ENCODE assay signal across 15 cellular contexts in genomic region chr7:71236488-71237179, GRCh38.
DNase-seq lines count a peak whose midpoint lies in the region; ATAC-seq and TF ChIP-seq lines count a peak whose summit lies in the region.
"Had no signal": no experiment of that assay in that cellular context is flagged by ENCODE, and none has a peak within 500 bp of the region (broad histone marks: within the 10 kb centered on the region; RNA-seq: fewer than 3 reads in every experiment).

No MANE protein-coding gene starts in this region.

- no peak overlapping the region for H3K4me3 ChIP-seq in esophagus (ENCODE audit: low read depth in 1 of 2, low read length in 2 of 2)
- H3K4me3 ChIP-seq in neural progenitor cell, result no peak overlapping the region
- no peak overlapping the region for H3K4me3 ChIP-seq in mesenchymal stem cell (ENCODE audit: insufficient read depth in 1 of 2, low read depth in 1 of 2, low read length in 2 of 2)
- H3K4me3 ChIP-seq: upper lobe of left lung had no signal

- H3K27ac ChIP-seq in esophagus (ENCODE audit: low read depth in 2 of 2, low read length in 1 of 2) (peak overlapping the region; percentile 29 to 65), neural progenitor cell (no peak overlapping the region), mesenchymal stem cell (ENCODE audit: low read length, poor library complexity, severe bottlenecking) (no peak overlapping the region)
- H3K27ac ChIP-seq: upper lobe of left lung had no signal

- H4K8ac ChIP-seq in mesenchymal stem cell (ENCODE audit: low read length), result no peak overlapping the region

- DNase-seq in Right ventricle myocardium inferior (ENCODE audit: missing footprints) (no peak), cardiac septum (ENCODE audit: low spot score) (no peak), neural progenitor cell (ENCODE audit: low spot score) (no peak), type B pancreatic cell (ENCODE audit: extremely low spot score, unreplicated experiment) (no peak), mesenchymal stem cell (no peak)
- DNase-seq in stimulated activated CD4-positive, alpha-beta T cell treated with anti-CD3 and anti-CD28 coated beads, Interleukin-4, amount 100 ng/mL, for 4 hours, result no peak
- DNase-seq: activated CD4-positive, alpha-beta T cell treated with anti-CD3 and anti-CD28 coated beads for 1 hour; CD4-positive, alpha-beta T cell; MM.1S; naive thymus-derived CD4-positive, alpha-beta T cell; SIG-M5; stimulated activated CD4-positive, alpha-beta T cell treated with anti-CD3 and anti-CD28 coated beads, Interleukin-4, amount 100 ng/mL, for 24 hours had no signal

- H3K4me1 Mint-ChIP-seq in neural progenitor cell (peaks cover 33% of the 10 kb centered on the region), type B pancreatic cell (ENCODE audit: unreplicated experiment) (peaks cover 20% of the 10 kb centered on the region)
- H3K4me1 Mint-ChIP-seq: naive thymus-derived CD4-positive, alpha-beta T cell had no signal

- H3K18ac ChIP-seq in mesenchymal stem cell (ENCODE audit: low read depth in 1 of 2, low read length in 2 of 2), result no peak overlapping the region

- TF ChIP-seq CTCF in neural progenitor cell (IDR thresholded peaks at IDR 0.05), result no peak
- no peak for TF ChIP-seq CTCF in type B pancreatic cell (conservative IDR thresholded peaks at IDR 0.05)

- H2BK15ac ChIP-seq in mesenchymal stem cell (ENCODE audit: low read depth, poor library complexity, severe bottlenecking), result no peak overlapping the region

- H2AFZ ChIP-seq in neural progenitor cell (replicated peaks) (no peak overlapping the region), mesenchymal stem cell (ENCODE audit: low read depth, low read length) (no peak overlapping the region)

- no peak overlapping the region for H2BK120ac ChIP-seq in mesenchymal stem cell (ENCODE audit: low read depth, low read length)

- 36 to 43% methylated on average over 15 of the region's 15 CpGs for WGBS in esophagus, 2 donors
- WGBS in mesenchymal stem cell, result 63% methylated on average over 13 of the region's 15 CpGs

- no peak overlapping the region for H3K4me2 ChIP-seq in neural progenitor cell
- no peak overlapping the region for H3K4me2 ChIP-seq in mesenchymal stem cell (ENCODE audit: low read length, poor library complexity, severe bottlenecking)

- intact Hi-C loops in Right ventricle myocardium inferior (cut with DNase I), result loop anchor here (5.0 to 10.0 kb wide), 3 partner anchors 36 to 498 kb away; no protein-coding TSS in a partner anchor
- intact Hi-C loops in cardiac septum (cut with DNase I), result loop anchor here (5.0 to 10.0 kb wide), 5 partner anchors 36 to 378 kb away; partner anchors contain the start of gene GALNT17

- H3K36me3 Mint-ChIP-seq in neural progenitor cell (peaks cover 2% of the 10 kb centered on the region), type B pancreatic cell (no peaks in the 10 kb centered on the region)
- H3K36me3 Mint-ChIP-seq: naive thymus-derived CD4-positive, alpha-beta T cell had no signal

- H3K27me3 ChIP-seq in esophagus (ENCODE audit: control insufficient read depth in 1 of 2, insufficient read depth in 2 of 2, low read length in 2 of 2) (no peaks in the 10 kb centered on the region), neural progenitor cell (no peaks in the 10 kb centered on the region), mesenchymal stem cell (ENCODE audit: control insufficient read depth in 1 of 2, insufficient read depth in 1 of 2, low read length in 2 of 2) (no peaks in the 10 kb centered on the region)
- H3K27me3 ChIP-seq: upper lobe of left lung had no signal

- H3K4me3 Mint-ChIP-seq in neural progenitor cell (no peak overlapping the region), type B pancreatic cell (peak overlapping the region; percentile 14)
- H3K4me3 Mint-ChIP-seq: CD4-positive, alpha-beta T cell; naive thymus-derived CD4-positive, alpha-beta T cell had no signal

- H4K20me1 ChIP-seq in neural progenitor cell (ENCODE audit: low read depth), result peaks cover 22% of the 10 kb centered on the region

- H3K79me1 ChIP-seq in mesenchymal stem cell (replicated peaks; ENCODE audit: low read length, poor library complexity, severe bottlenecking), result no peaks in the 10 kb centered on the region

- no peak overlapping the region for H3K4ac ChIP-seq in mesenchymal stem cell (ENCODE audit: low read depth in 1 of 2, low read length in 2 of 2)

- H3K9me3 ChIP-seq in esophagus (ENCODE audit: control insufficient read depth in 2 of 2, insufficient read depth in 1 of 2, low read depth in 1 of 2, low read length in 1 of 2), result peaks cover 0 to 3% of the 10 kb centered on the region in 2 donors
- H3K9me3 ChIP-seq in neural progenitor cell (ENCODE audit: low read depth), result no peaks in the 10 kb centered on the region
- peaks cover 4% of the 10 kb centered on the region for H3K9me3 ChIP-seq in mesenchymal stem cell (ENCODE audit: control insufficient read depth, low read length)

- H3K9ac ChIP-seq in neural progenitor cell (no peak overlapping the region), mesenchymal stem cell (ENCODE audit: low read length) (no peak overlapping the region)

- H3K9me3 Mint-ChIP-seq in neural progenitor cell, result no peaks in the 10 kb centered on the region
- no peaks in the 10 kb centered on the region for H3K9me3 Mint-ChIP-seq in type B pancreatic cell

- H3K27ac Mint-ChIP-seq in neural progenitor cell (peak overlapping the region; percentile 78), type B pancreatic cell (no peak overlapping the region)
- H3K27ac Mint-ChIP-seq: CD4-positive, alpha-beta T cell; naive thymus-derived CD4-positive, alpha-beta T cell had no signal

- H4K91ac ChIP-seq in mesenchymal stem cell (ENCODE audit: low read length), result no peak overlapping the region

- H3K79me2 ChIP-seq in neural progenitor cell (ENCODE audit: low read depth), result peaks cover 49% of the 10 kb centered on the region

- H3F3A ChIP-seq in neural progenitor cell (ENCODE audit: low read depth), result peaks cover 32% of the 10 kb centered on the region

- H3K36me3 ChIP-seq in esophagus (ENCODE audit: control insufficient read depth in 2 of 2, insufficient read depth in 2 of 2, low read length in 1 of 2) (no peaks in the 10 kb centered on the region), neural progenitor cell (no peaks in the 10 kb centered on the region), mesenchymal stem cell (ENCODE audit: control insufficient read depth in 1 of 2, insufficient read depth in 2 of 2, low read depth in 1 of 2, low read length in 2 of 2) (no peaks in the 10 kb centered on the region)
- H3K36me3 ChIP-seq: upper lobe of left lung had no signal

- no peak overlapping the region for H3K23ac ChIP-seq in mesenchymal stem cell (ENCODE audit: low read length in 2 of 2)

- H2BK12ac ChIP-seq in mesenchymal stem cell (ENCODE audit: low read length in 2 of 2), result no peak overlapping the region

- H3K14ac ChIP-seq in mesenchymal stem cell (ENCODE audit: low read length in 2 of 2), result no peak overlapping the region

- peak; percentile 20 for ATAC-seq in Right ventricle myocardium inferior
- ATAC-seq in HG03045 (IDR thresholded peaks at IDR 0.05; ENCODE audit: unreplicated experiment), result no peak
- ATAC-seq: naive thymus-derived CD4-positive, alpha-beta T cell had no signal

- H3K4me1 ChIP-seq in esophagus (ENCODE audit: control insufficient read depth in 2 of 2, insufficient read depth in 2 of 2, low read length in 1 of 2), result no peaks in the 10 kb centered on the region
- H3K4me1 ChIP-seq in neural progenitor cell, result peaks cover 30% of the 10 kb centered on the region
- no peaks in the 10 kb centered on the region for H3K4me1 ChIP-seq in mesenchymal stem cell (ENCODE audit: control insufficient read depth, insufficient read depth, low read depth, low read length)

- H2AK5ac ChIP-seq in mesenchymal stem cell (ENCODE audit: low read length, severe bottlenecking), result no peak overlapping the region

- H3K27me3 Mint-ChIP-seq in neural progenitor cell (ENCODE audit: insufficient read depth, low read depth) (peaks cover 3% of the 10 kb centered on the region), type B pancreatic cell (no peaks in the 10 kb centered on the region)
- H3K27me3 Mint-ChIP-seq: CD4-positive, alpha-beta T cell; naive thymus-derived CD4-positive, alpha-beta T cell had no signal

- no peak overlapping the region for H2BK5ac ChIP-seq in mesenchymal stem cell (ENCODE audit: low read depth, low read length, poor library complexity, severe bottlenecking)

Comparison
In these comparisons a context has a peak if more than half of its experiments do, and no peak if none do; other contexts are left out.
1. H3K27ac ChIP-seq: peak in esophagus (2 of 2); none in neural progenitor cell (single experiment) and mesenchymal stem cell (single experiment).